1 cellular context compared by ENCODE assay signal in genomic region chr19:50222691-50223438, GRCh38.
A peak's percentile ranks its signal among the peaks of the same experiment; 100 is the strongest.
TF ChIP-seq lines count a peak whose summit lies in the region.

No MANE protein-coding gene starts in this region.

TF ChIP-seq in K562, 482 proteins besides CTCF, POLR2A, EP300 and RAD21 (continued from another document):
- no peak for TF ChIP-seq ZNF277 (CRISPR knock-in tag; IDR thresholded peaks at IDR 0.05; ENCODE audit: borderline replicate concordance)
- TF ChIP-seq RNF219 (CRISPR knock-in tag; IDR thresholded peaks at IDR 0.05), result no peak
- peak; percentile 54 for TF ChIP-seq RBM25 (IDR thresholded peaks at IDR 0.05; ENCODE audit: low read depth, low read length, severe bottlenecking)
- 0 out of 4 replicates have a peak, but pooled peaks of 1 of the 2 experiments have one; percentile 10 for TF ChIP-seq KDM1A (IDR thresholded peaks at IDR 0.05)
- no peak for TF ChIP-seq ZBTB5 (IDR thresholded peaks at IDR 0.05)
- no peak for TF ChIP-seq ZFX (CRISPR knock-in tag; IDR thresholded peaks at IDR 0.05)
- TF ChIP-seq ZBTB34 (CRISPR knock-in tag; IDR thresholded peaks at IDR 0.05), result no peak
- TF ChIP-seq HDGF (IDR thresholded peaks at IDR 0.05), result no peak
- TF ChIP-seq HNRNPH1 (optimal IDR thresholded peaks at IDR 0.05; ENCODE audit: low read depth, low read length), result no peak
- TF ChIP-seq CBX8 (IDR thresholded peaks at IDR 0.05; ENCODE audit: borderline replicate concordance, extremely low read depth, low read depth, low read length, poor library complexity, severe bottlenecking), result no peak
- no peak for TF ChIP-seq PHB2 (IDR thresholded peaks at IDR 0.05; ENCODE audit: low read depth)
- no peak for TF ChIP-seq HSF4 (CRISPR knock-in tag; IDR thresholded peaks at IDR 0.05; ENCODE audit: borderline replicate concordance)
- no peak for TF ChIP-seq ZNF507 (tag; conservative IDR thresholded peaks at IDR 0.05)
- no peak for TF ChIP-seq ZNF76 (CRISPR knock-in tag; IDR thresholded peaks at IDR 0.05; ENCODE audit: borderline replicate concordance)
- no peak for TF ChIP-seq MLLT1 (IDR thresholded peaks at IDR 0.05)
- TF ChIP-seq ATF2 (CRISPR knock-in tag; IDR thresholded peaks at IDR 0.05), result no peak
- TF ChIP-seq MXD1 (CRISPR knock-in tag; IDR thresholded peaks at IDR 0.05; ENCODE audit: borderline replicate concordance, poor library complexity, severe bottlenecking), result no peak
- TF ChIP-seq BCOR (IDR thresholded peaks at IDR 0.05), result peak; percentile 35; the same call in 1 of the 2 replicates
- peak; percentile 76 for TF ChIP-seq ZFP36 (IDR thresholded peaks at IDR 0.05; ENCODE audit: low read depth, low read length, partially characterized antibody)
